Comparison of ENCODE assay signal across 9 cellular contexts in the genomic region with DNA sequence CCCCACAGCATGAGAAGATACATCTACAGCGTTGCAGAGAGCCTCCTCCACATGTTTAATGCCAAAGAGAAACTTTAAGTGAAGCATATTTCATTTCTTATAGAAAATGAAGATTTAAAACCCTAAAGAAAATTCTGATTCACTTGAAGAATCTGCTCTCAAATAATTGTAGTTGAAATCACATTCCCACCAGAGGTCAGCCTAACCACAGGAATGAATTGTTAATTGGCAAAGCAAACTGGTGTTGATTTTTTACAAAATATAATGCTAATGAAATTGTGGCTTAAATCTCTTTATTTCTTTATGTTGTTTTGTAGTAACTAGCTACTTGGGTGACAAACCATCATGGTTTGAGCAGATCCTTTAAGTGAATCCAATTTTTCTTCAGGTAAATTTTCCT. TPM values are rescaled to one million over a fixed set of nuclear protein-coding genes. Genes with fewer than 3 reads are reported as not detected.
DNase-seq lines count a peak whose midpoint lies in the region; ATAC-seq, FAIRE-seq and TF ChIP-seq lines count a peak whose summit lies in the region.
"Had no signal": no experiment of that assay in that cellular context is flagged by ENCODE, and none has a peak within 500 bp of the region (broad histone marks: within the 10 kb centered on the region; RNA-seq: fewer than 3 reads in every experiment).

No MANE protein-coding gene starts in this region.

- DNase-seq in H4 (ENCODE audit: low spot score) (peak; percentile 8), kidney glomerular epithelial cell (lab: John Stamatoyannopoulos, UW) (peak; percentile 12)
- no peak for DNase-seq in effector CD8-positive, alpha-beta T cell (lab: John Stamatoyannopoulos, UW)

- TF ChIP-seq CTCF in C4-2B (conservative IDR thresholded peaks at IDR 0.05) = peak; percentile 22

- no peak for ATAC-seq in HG03378 (IDR thresholded peaks at IDR 0.05; ENCODE audit: unreplicated experiment)
- ATAC-seq in HG03097 (IDR thresholded peaks at IDR 0.05; ENCODE audit: low FRiP score, unreplicated experiment) = no peak
- no peak for ATAC-seq in GM21619 (IDR thresholded peaks at IDR 0.05; ENCODE audit: unreplicated experiment)

- no peak overlapping the region for H3K27ac ChIP-seq in C4-2B
- H3K27ac ChIP-seq: epithelial cell of prostate had no signal

- peak; percentile 77 for FAIRE-seq in TTC549 (lab: Jason Lieb, UNC)

RNA-seq across cellular contexts. Expression of a gene that starts 31.1 kb away (rescaled TPM):
- 1.7 and 3.4 TPM in 2 replicates for total RNA-seq in H4 (2014; rRNA removed; shearing (Covaris generic))
